Comparison of ENCODE assay signal across 1 cellular context in the genomic region with DNA sequence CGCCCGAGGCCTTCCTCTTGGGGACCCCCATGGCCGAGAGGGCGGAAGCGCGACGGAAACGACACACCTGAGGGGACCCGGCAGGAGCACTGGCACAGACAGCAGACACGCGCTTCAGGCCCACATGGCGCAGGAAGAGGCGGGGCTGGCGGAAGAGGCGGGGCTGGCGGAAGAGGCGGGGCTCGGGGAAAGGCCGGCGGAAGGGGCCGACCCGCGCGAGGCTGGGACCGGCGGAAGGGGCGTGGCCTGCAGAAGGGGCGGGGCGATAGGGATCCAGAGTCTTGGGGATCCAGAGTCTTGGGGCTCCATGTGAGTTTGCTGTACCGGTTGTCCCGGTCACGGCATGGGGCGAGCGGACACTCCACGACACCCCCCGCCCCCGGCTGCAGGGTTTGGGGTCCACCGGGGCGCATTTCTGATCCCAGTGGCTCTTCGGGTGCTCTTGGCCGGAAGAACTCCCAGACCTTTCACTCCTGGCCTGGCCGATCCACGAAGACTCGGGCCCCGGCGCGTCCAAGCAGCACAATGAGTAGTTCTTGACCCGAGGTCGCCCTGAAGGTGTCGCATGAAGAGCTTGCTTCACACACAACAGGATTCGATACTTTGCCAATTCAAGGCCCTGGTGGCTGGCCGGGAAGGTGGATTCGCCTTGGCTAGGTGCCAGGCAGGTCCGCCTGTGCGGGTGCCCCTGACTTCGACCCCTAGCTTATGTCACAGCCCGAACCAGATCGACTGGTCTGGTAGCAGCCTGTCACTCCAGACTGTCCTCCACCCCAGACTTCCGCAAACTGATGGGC.
A peak's percentile ranks its signal among the peaks of the same experiment; 100 is the strongest.
TF ChIP-seq lines count a peak whose summit lies in the region.

A gene with protein sequence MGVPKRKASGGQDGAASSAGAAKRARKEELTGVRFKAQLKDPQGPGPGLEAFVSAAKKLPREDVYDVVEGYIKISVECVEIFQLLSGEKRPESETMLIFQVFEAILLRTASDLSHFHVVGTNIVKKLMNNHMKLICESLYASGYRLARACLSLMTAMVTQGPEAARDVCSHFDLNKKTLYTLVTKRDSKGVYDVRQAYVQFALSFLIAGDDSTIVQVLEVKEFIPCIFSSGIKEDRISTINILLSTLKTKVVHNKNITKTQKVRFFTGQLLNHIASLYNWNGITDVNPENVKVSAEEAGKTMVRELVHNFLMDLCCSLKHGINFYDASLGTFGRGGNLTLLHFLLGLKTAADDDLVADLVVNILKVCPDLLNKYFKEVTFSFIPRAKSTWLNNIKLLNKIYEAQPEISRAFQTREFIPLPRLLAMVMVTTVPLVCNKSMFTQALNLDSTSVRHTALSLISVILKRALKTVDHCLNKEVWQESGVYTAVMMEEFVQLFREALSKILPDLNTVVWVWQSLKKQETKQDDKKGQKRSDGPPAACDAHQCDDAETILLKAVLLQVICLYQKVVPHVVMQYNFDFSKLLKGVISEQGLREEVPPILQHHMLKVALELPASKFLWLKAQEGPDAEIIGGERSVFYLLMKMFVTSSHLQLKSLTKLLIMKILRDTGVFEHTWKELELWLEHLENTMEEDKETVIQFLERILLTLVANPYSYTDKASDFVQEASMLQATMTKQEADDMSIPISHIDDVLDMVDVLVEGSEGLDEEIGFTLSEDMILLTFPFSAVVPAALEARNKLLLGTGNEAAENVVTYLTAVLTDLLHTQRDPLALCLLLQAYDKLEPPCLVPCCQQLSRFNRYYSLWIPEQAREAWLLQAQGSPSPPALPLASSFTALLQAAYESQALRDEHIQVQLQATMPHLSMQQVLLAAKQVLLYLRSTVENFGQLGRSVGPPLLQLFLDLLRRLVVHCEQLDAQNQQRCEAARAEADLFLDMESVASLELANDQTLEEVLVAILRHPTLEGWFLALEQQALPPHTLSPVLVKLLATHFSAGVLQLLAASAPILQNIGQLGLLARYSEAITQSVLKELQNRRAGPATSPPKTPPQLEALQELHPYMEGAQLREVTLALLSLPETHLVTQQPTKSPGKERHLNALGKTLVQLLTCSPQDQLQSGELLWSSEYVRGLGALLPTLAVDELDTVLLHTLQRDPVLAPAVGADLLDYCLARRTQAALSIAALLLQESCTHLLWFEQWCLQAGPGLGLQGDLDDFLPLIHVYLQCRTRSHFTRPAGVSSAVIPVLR (N-terminal part only) (minus strand): TSS at position 133 of the 797 bp plus-strand sequence. CDS start 102 bp downstream, at position 31.

TF ChIP-seq in K562, 482 proteins besides CTCF, POLR2A, EP300 and RAD21 (continued from another document and continues in another):
- TF ChIP-seq, protein P1, sequence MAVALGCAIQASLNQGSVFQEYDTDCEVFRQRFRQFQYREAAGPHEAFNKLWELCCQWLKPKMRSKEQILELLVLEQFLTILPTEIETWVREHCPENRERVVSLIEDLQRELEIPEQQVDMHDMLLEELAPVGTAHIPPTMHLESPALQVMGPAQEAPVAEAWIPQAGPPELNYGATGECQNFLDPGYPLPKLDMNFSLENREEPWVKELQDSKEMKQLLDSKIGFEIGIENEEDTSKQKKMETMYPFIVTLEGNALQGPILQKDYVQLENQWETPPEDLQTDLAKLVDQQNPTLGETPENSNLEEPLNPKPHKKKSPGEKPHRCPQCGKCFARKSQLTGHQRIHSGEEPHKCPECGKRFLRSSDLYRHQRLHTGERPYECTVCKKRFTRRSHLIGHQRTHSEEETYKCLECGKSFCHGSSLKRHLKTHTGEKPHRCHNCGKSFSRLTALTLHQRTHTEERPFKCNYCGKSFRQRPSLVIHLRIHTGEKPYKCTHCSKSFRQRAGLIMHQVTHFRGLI (CRISPR knock-in tag; IDR thresholded peaks at IDR 0.05): no peak
- TF ChIP-seq SRF (CRISPR knock-in tag; IDR thresholded peaks at IDR 0.05) (no peak; a peak in 1 of 4 replicates), SMAD4 (CRISPR knock-in tag; conservative IDR thresholded peaks at IDR 0.05) (peak; percentile 92), NEUROD1 (IDR thresholded peaks at IDR 0.05; ENCODE audit: borderline replicate concordance, low read depth, low read length, partially characterized antibody) (peak; percentile 16), PHB2 (IDR thresholded peaks at IDR 0.05; ENCODE audit: low read depth) (no peak), ZNF398 (CRISPR knock-in tag; IDR thresholded peaks at IDR 0.05) (no peak), HDAC6 (IDR thresholded peaks at IDR 0.05; ENCODE audit: low read depth, low read length) (no peak), TCF7L2 (IDR thresholded peaks at IDR 0.05; ENCODE audit: low read depth, low read length) (no peak), SIRT6 (IDR thresholded peaks at IDR 0.05; ENCODE audit: low read depth, low read length) (no peak), KDM2B (CRISPR knock-in tag; IDR thresholded peaks at IDR 0.05) (no peak), DACH1 (IDR thresholded peaks at IDR 0.05; ENCODE audit: partially characterized antibody) (no peak), ZBTB40 (IDR thresholded peaks at IDR 0.05) (peak; percentile 93), ZBTB40 (CRISPR knock-in tag; IDR thresholded peaks at IDR 0.05) (no peak), FOXJ3 (CRISPR knock-in tag; IDR thresholded peaks at IDR 0.05) (no peak), BHLHE40 (IDR thresholded peaks at IDR 0.05; ENCODE audit: low read length) (no peak; the same call in 1 of the 2 replicates), HOXB6 (CRISPR knock-in tag; IDR thresholded peaks at IDR 0.05; ENCODE audit: borderline replicate concordance) (no peak), KDM5B (IDR thresholded peaks at IDR 0.05; ENCODE audit: insufficient replicate concordance, low read depth, low read length) (peak; percentile 79), MYC (IDR thresholded peaks at IDR 0.05; ENCODE audit: low read depth, low read length) (peak; percentile 98), MYC (CRISPR knock-in tag; IDR thresholded peaks at IDR 0.05; ENCODE audit: borderline replicate concordance, low read depth) (peak; percentile 73; the same call in 1 of the 2 replicates), POLR2AphosphoS5 (IDR thresholded peaks at IDR 0.05; ENCODE audit: control insufficient read depth, insufficient read depth, low read depth, low read length) (peak; percentile 90), ZBTB49 (CRISPR knock-in tag; IDR thresholded peaks at IDR 0.05; ENCODE audit: borderline replicate concordance) (no peak), ESRRA (IDR thresholded peaks at IDR 0.05; ENCODE audit: borderline replicate concordance, low read depth) (peak; percentile 76; the same call in 1 of the 2 replicates), BRF1 (IDR thresholded peaks at IDR 0.05; ENCODE audit: borderline replicate concordance, extremely low read depth, insufficient read length) (no peak), ZNF143 (CRISPR knock-in tag; IDR thresholded peaks at IDR 0.05) (no peak), ZFP1 (CRISPR knock-in tag; IDR thresholded peaks at IDR 0.05) (no peak), ZNF445 (CRISPR knock-in tag; IDR thresholded peaks at IDR 0.05; ENCODE audit: low read depth) (no peak), ZNF282 (CRISPR knock-in tag; IDR thresholded peaks at IDR 0.05) (no peak)
- TF ChIP-seq, protein P2, sequence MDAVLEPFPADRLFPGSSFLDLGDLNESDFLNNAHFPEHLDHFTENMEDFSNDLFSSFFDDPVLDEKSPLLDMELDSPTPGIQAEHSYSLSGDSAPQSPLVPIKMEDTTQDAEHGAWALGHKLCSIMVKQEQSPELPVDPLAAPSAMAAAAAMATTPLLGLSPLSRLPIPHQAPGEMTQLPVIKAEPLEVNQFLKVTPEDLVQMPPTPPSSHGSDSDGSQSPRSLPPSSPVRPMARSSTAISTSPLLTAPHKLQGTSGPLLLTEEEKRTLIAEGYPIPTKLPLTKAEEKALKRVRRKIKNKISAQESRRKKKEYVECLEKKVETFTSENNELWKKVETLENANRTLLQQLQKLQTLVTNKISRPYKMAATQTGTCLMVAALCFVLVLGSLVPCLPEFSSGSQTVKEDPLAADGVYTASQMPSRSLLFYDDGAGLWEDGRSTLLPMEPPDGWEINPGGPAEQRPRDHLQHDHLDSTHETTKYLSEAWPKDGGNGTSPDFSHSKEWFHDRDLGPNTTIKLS (IDR thresholded peaks at IDR 0.05; ENCODE audit: borderline replicate concordance, low read depth): peak; percentile 27; the same call in 1 of the 2 replicates
- TF ChIP-seq, protein P3, sequence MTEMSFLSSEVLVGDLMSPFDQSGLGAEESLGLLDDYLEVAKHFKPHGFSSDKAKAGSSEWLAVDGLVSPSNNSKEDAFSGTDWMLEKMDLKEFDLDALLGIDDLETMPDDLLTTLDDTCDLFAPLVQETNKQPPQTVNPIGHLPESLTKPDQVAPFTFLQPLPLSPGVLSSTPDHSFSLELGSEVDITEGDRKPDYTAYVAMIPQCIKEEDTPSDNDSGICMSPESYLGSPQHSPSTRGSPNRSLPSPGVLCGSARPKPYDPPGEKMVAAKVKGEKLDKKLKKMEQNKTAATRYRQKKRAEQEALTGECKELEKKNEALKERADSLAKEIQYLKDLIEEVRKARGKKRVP (CRISPR knock-in tag; IDR thresholded peaks at IDR 0.05): peak; percentile 66
